9 cellular contexts compared by ENCODE assay signal in genomic region chr1:29315876-29316275, GRCh38.
"Had no signal": no experiment of that assay in that cellular context is flagged by ENCODE, and none has a peak within 500 bp of the region (broad histone marks: within the 10 kb centered on the region; RNA-seq: fewer than 3 reads in every experiment).

No MANE protein-coding gene starts in this region.

- H3K4me3 ChIP-seq: GM23248, HAP-1 had no signal

- ATAC-seq: HCT116 had no signal

- H3K4me1 Mint-ChIP-seq: IgD-negative memory B cell had no signal

- H3K9me3 Mint-ChIP-seq: HFFc6, IgD-negative memory B cell had no signal

- H3K4me3 Mint-ChIP-seq: HFFc6, IgD-negative memory B cell had no signal

- H3K27ac Mint-ChIP-seq: HFFc6, IgD-negative memory B cell had no signal

- H3K36me3 Mint-ChIP-seq: IgD-negative memory B cell had no signal

- H3K4me1 ChIP-seq: HAP-1 had no signal

- H3K27ac ChIP-seq: GM23248 had no signal

- FAIRE-seq: HTR-8/SVneo had no signal

- DNase-seq: GM23248, GOT3, H7, HFFc6, KG1 had no signal

- H3K9me3 ChIP-seq: HAP-1 had no signal

- H2AFZ ChIP-seq: GM23248 had no signal

- H3K9ac ChIP-seq: GM23248 had no signal
